Comparison of ENCODE assay signal across 9 cellular contexts in genomic region chr3:149174901-149175300, GRCh38. TPM values are rescaled to one million over a fixed set of nuclear protein-coding genes. Genes with fewer than 3 reads are reported as not detected.
A peak's percentile ranks its signal among the peaks of the same experiment; 100 is the strongest.
DNase-seq lines count a peak whose midpoint lies in the region; ATAC-seq lines count a peak whose summit lies in the region.
"Had no signal": no experiment of that assay in that cellular context is flagged by ENCODE, and none has a peak within 500 bp of the region (broad histone marks: within the 10 kb centered on the region; RNA-seq: fewer than 3 reads in every experiment).

No MANE protein-coding gene starts in this region.

- CTCF ChIA-PET in activated naive CD4-positive, alpha-beta T cell treated with anti-CD3 and anti-CD28 coated beads for 36 hours (lab: Charles Lee): interaction anchor here (0.7 kb wide), 1 partner anchor 174 kb away, joined by 4 read pairs; no protein-coding TSS in a partner anchor

- H3K27me3 Mint-ChIP-seq in activated naive CD4-positive, alpha-beta T cell treated with anti-CD3 and anti-CD28 coated beads for 36 hours (ENCODE audit: low read depth): no peaks in the 10 kb centered on the region
- H3K27me3 Mint-ChIP-seq in T-helper 2 cell treated with Interferon-gamma antibody and Interleukin-4, amounts not matched to agents 5 μg/mL and 100 μg/mL, for 36 hours (ENCODE audit: low read depth): no peaks in the 10 kb centered on the region
- no peaks in the 10 kb centered on the region for H3K27me3 Mint-ChIP-seq in stimulated activated naive CD8-positive, alpha-beta T cell treated with anti-CD3 and anti-CD28 coated beads, Interleukin-15, amount 100 ng/mL, for 72 hours

- peaks cover 5% of the 10 kb centered on the region for H3K4me1 Mint-ChIP-seq in activated naive CD4-positive, alpha-beta T cell treated with anti-CD3 and anti-CD28 coated beads for 36 hours (ENCODE audit: low read depth)
- H3K4me1 Mint-ChIP-seq in T-helper 2 cell treated with Interferon-gamma antibody and Interleukin-4, amounts not matched to agents 5 μg/mL and 100 μg/mL, for 36 hours (ENCODE audit: low read depth): peaks cover 8% of the 10 kb centered on the region
- H3K4me1 Mint-ChIP-seq in stimulated activated naive CD8-positive, alpha-beta T cell treated with anti-CD3 and anti-CD28 coated beads, Interleukin-15, amount 100 ng/mL, for 72 hours: peaks cover 18% of the 10 kb centered on the region

- no peak overlapping the region for H3K4me3 Mint-ChIP-seq in activated naive CD4-positive, alpha-beta T cell treated with anti-CD3 and anti-CD28 coated beads for 36 hours
- no peak overlapping the region for H3K4me3 Mint-ChIP-seq in T-helper 2 cell treated with Interferon-gamma antibody and Interleukin-4, amounts not matched to agents 5 μg/mL and 100 μg/mL, for 36 hours
- peak overlapping the region in 1 of 2 donors; percentile 23 for H3K4me3 Mint-ChIP-seq in stimulated activated naive CD8-positive, alpha-beta T cell treated with anti-CD3 and anti-CD28 coated beads, Interleukin-15, amount 100 ng/mL, for 72 hours

- H3K36me3 Mint-ChIP-seq in activated naive CD4-positive, alpha-beta T cell treated with anti-CD3 and anti-CD28 coated beads for 36 hours (ENCODE audit: low read depth): peaks cover 25% of the 10 kb centered on the region
- peaks cover 37% of the 10 kb centered on the region for H3K36me3 Mint-ChIP-seq in T-helper 2 cell treated with Interferon-gamma antibody and Interleukin-4, amounts not matched to agents 5 μg/mL and 100 μg/mL, for 36 hours (ENCODE audit: low read depth)

- no peaks in the 10 kb centered on the region for H3K9me3 Mint-ChIP-seq in activated naive CD4-positive, alpha-beta T cell treated with anti-CD3 and anti-CD28 coated beads for 36 hours
- no peaks in the 10 kb centered on the region for H3K9me3 Mint-ChIP-seq in T-helper 2 cell treated with Interferon-gamma antibody and Interleukin-4, amounts not matched to agents 5 μg/mL and 100 μg/mL, for 36 hours
- no peaks in the 10 kb centered on the region for H3K9me3 Mint-ChIP-seq in stimulated activated naive CD8-positive, alpha-beta T cell treated with anti-CD3 and anti-CD28 coated beads, Interleukin-15, amount 100 ng/mL, for 72 hours

- intact Hi-C loops in activated naive CD4-positive, alpha-beta T cell treated with anti-CD3 and anti-CD28 coated beads for 36 hours (cut with micrococcal nuclease): loop anchor here (5.0 kb wide), 1 partner anchor 47 kb away; the partner anchor contains the start of gene CP

- peak; percentile 98 for ATAC-seq in HG02981 (IDR thresholded peaks at IDR 0.05; ENCODE audit: unreplicated experiment)
- ATAC-seq in stimulated activated naive CD8-positive, alpha-beta T cell treated with anti-CD3 and anti-CD28 coated beads, Interleukin-15, amount 100 ng/mL, for 72 hours: peak; percentile 100
- ATAC-seq in esophagus mucosa: no peak

- peak; percentile 27 for DNase-seq in activated naive CD4-positive, alpha-beta T cell treated with anti-CD3 and anti-CD28 coated beads for 36 hours
- DNase-seq in activated naive CD4-positive, alpha-beta T cell treated with anti-CD3 and anti-CD28 coated beads, Interleukin-2, amount 50 U/mL, for 16 hours: no peak
- DNase-seq in T-helper 2 cell treated with Interferon-gamma antibody and Interleukin-4, amounts not matched to agents 5 μg/mL and 100 μg/mL, for 36 hours (ENCODE audit: low spot score): peak; percentile 12
- peak; percentile 21 to 38 for DNase-seq in stimulated activated naive CD8-positive, alpha-beta T cell treated with anti-CD3 and anti-CD28 coated beads, Interleukin-15, amount 100 ng/mL, for 72 hours
- DNase-seq in NCI-H748 (lab: John Stamatoyannopoulos, UW; ENCODE audit: unreplicated experiment) (no peak), GDM1 (lab: John Stamatoyannopoulos, UW) (no peak)
- DNase-seq: aorta had no signal

- H3K27ac Mint-ChIP-seq in activated naive CD4-positive, alpha-beta T cell treated with anti-CD3 and anti-CD28 coated beads for 36 hours: no peak overlapping the region
- no peak overlapping the region for H3K27ac Mint-ChIP-seq in T-helper 2 cell treated with Interferon-gamma antibody and Interleukin-4, amounts not matched to agents 5 μg/mL and 100 μg/mL, for 36 hours
- no peak overlapping the region for H3K27ac Mint-ChIP-seq in stimulated activated naive CD8-positive, alpha-beta T cell treated with anti-CD3 and anti-CD28 coated beads, Interleukin-15, amount 100 ng/mL, for 72 hours

RNA-seq across cellular contexts. Expression of gene HPS3, which starts 45.5 kb away (rescaled TPM):
- total RNA-seq in activated naive CD4-positive, alpha-beta T cell treated with anti-CD3 and anti-CD28 coated beads for 36 hours: 10 to 100 TPM; 11.5 to 13.5 TPM
- total RNA-seq in esophagus mucosa: 6.1 TPM

RNA-seq across cellular contexts. Expression of gene CP, which starts 46.7 kb away (rescaled TPM):
- not detected for total RNA-seq in activated naive CD4-positive, alpha-beta T cell treated with anti-CD3 and anti-CD28 coated beads for 36 hours
- 4.5 TPM for total RNA-seq in esophagus mucosa

Comparison
In these comparisons a context has a peak if more than half of its experiments do, and no peak if none do; other contexts are left out.
1. DNase-seq: peak in activated naive CD4-positive, alpha-beta T cell treated with anti-CD3 and anti-CD28 coated beads for 36 hours (single experiment), T-helper 2 cell treated with Interferon-gamma antibody and Interleukin-4, amounts not matched to agents 5 μg/mL and 100 μg/mL, for 36 hours (single experiment) and stimulated activated naive CD8-positive, alpha-beta T cell treated with anti-CD3 and anti-CD28 coated beads, Interleukin-15, amount 100 ng/mL, for 72 hours (2 of 2); none in activated naive CD4-positive, alpha-beta T cell treated with anti-CD3 and anti-CD28 coated beads, Interleukin-2, amount 50 U/mL, for 16 hours (single experiment), NCI-H748 (single experiment) and GDM1 (single experiment).